Comparison of ENCODE assay signal across 22 cellular contexts in genomic region chr22:25012743-25013142, GRCh38.
DNase-seq lines count a peak whose midpoint lies in the region; ATAC-seq, FAIRE-seq and TF ChIP-seq lines count a peak whose summit lies in the region.
"Had no signal": no experiment of that assay in that cellular context is flagged by ENCODE, and none has a peak within 500 bp of the region (broad histone marks: within the 10 kb centered on the region; RNA-seq: fewer than 3 reads in every experiment).

No MANE protein-coding gene starts in this region.

- TF ChIP-seq RAD21 in GM12878 (IDR thresholded peaks at IDR 0.05; ENCODE audit: insufficient read depth, low read depth, low read length) = no peak

- no peak overlapping the region for H2AFZ ChIP-seq in GM12878 (ENCODE audit: control insufficient read depth, low read depth, low read length)

- BruUV-seq in GM12878 (replicated peaks; lab: Mats Ljungman, UMichigan) (no TSS peak), Calu3 (replicated peaks; lab: Mats Ljungman, UMichigan) (no TSS peak)

- in situ Hi-C loops in GM12878 (cut with MboI) = no loop called here

- no peak for TF ChIP-seq POLR2A in GM12878 (IDR thresholded peaks at IDR 0.05; ENCODE audit: low read depth, low read length)

- WGBS in GM12878 (ENCODE audit: insufficient coverage, insufficient replicate concordance, low lambda C conversion rate, missing lambda C conversion rate) = 0% methylated on average over 2 of the region's 2 CpGs

- intact Hi-C loops in left ventricle myocardium inferior (cut with micrococcal nuclease) = loop anchor here (5.0 kb wide), 1 partner anchor 40 kb away; no protein-coding TSS in a partner anchor
- intact Hi-C loops in GM12878 (cut with micrococcal nuclease; ENCODE audit: unreplicated experiment) = no loop called here
- intact Hi-C loops in Calu3 (cut with micrococcal nuclease; ENCODE audit: unreplicated experiment) = no loop called here

- TF ChIP-seq EP300 in GM12878 (IDR thresholded peaks at IDR 0.05; ENCODE audit: borderline replicate concordance in 1 of 2, control insufficient read depth in 1 of 2, low read depth in 2 of 2, low read length in 2 of 2) = no peak

- no peaks in the 10 kb centered on the region for H3K36me3 ChIP-seq in left ventricle myocardium inferior
- no peaks in the 10 kb centered on the region for H3K36me3 ChIP-seq in right atrium auricular region
- H3K36me3 ChIP-seq in GM12878 (ENCODE audit: control insufficient read depth in 2 of 2, insufficient read depth in 2 of 2, low read length in 1 of 2) = no peaks in the 10 kb centered on the region
- no peaks in the 10 kb centered on the region for H3K36me3 ChIP-seq in mucosa of stomach (ENCODE audit: control insufficient read depth, insufficient read depth, low read length)
- H3K36me3 ChIP-seq: vagina had no signal

- H3K27ac ChIP-seq in left ventricle myocardium inferior (replicated peaks) = peak overlapping the region; percentile 77
- peak overlapping the region in 1 of 2 donors; percentile 40 for H3K27ac ChIP-seq in right atrium auricular region
- no peak overlapping the region for H3K27ac ChIP-seq in GM12878 (ENCODE audit: control insufficient read depth, insufficient read depth)
- H3K27ac ChIP-seq: vagina had no signal

- TF ChIP-seq CTCF in left ventricle myocardium inferior (IDR thresholded peaks at IDR 0.05; ENCODE audit: borderline replicate concordance) (no peak), right atrium auricular region (IDR thresholded peaks at IDR 0.05) (no peak), GM12878 (IDR thresholded peaks at IDR 0.05 in 2 of 3, conservative IDR thresholded peaks at IDR 0.05 in 1 of 3; ENCODE audit: control insufficient read depth in 2 of 3, extremely low read depth in 1 of 3, insufficient read depth in 1 of 3, low read depth in 3 of 3, low read length in 3 of 3) (no peak), Calu3 (IDR thresholded peaks at IDR 0.05; ENCODE audit: unreplicated experiment) (no peak)

- SMC1A ChIA-PET in GM12878 (lab: Charles Lee; ENCODE audit: uncharacterized antibody, unreplicated experiment) = no interaction called here

- no peaks in the 10 kb centered on the region for H3K79me2 ChIP-seq in GM12878 (ENCODE audit: control insufficient read depth, insufficient read depth, low read length)

- H3K4me3 ChIP-seq in left ventricle myocardium inferior = no peak overlapping the region
- no peak overlapping the region for H3K4me3 ChIP-seq in right atrium auricular region
- H3K4me3 ChIP-seq in GM12878 = no peak overlapping the region
- H3K4me3 ChIP-seq in mucosa of stomach (ENCODE audit: low read length) = no peak overlapping the region
- H3K4me3 ChIP-seq: lung, vagina had no signal

- H3K4me3 Mint-ChIP-seq in Calu3 (ENCODE audit: low read depth, unreplicated experiment) = no peak overlapping the region
- H3K4me3 Mint-ChIP-seq: CD4-positive, alpha-beta T cell; effector memory CD8-positive, alpha-beta T cell; naive thymus-derived CD8-positive, alpha-beta T cell; T-cell had no signal

- H3K27me3 ChIP-seq in left ventricle myocardium inferior (ENCODE audit: low read depth) (no peaks in the 10 kb centered on the region), right atrium auricular region (no peaks in the 10 kb centered on the region), GM12878 (replicated peaks in 1 of 2; ENCODE audit: control insufficient read depth in 2 of 2, insufficient read depth in 2 of 2, low read length in 1 of 2) (no peaks in the 10 kb centered on the region), mucosa of stomach (ENCODE audit: control insufficient read depth, insufficient read depth, low read length) (no peaks in the 10 kb centered on the region)
- H3K27me3 ChIP-seq: vagina had no signal

- no peak overlapping the region for H3K27ac Mint-ChIP-seq in Calu3 (ENCODE audit: unreplicated experiment)
- H3K27ac Mint-ChIP-seq: CD4-positive, alpha-beta T cell; effector memory CD8-positive, alpha-beta T cell; T-cell had no signal

- H3K9me3 ChIP-seq in left ventricle myocardium inferior (replicated peaks) (no peaks in the 10 kb centered on the region), right atrium auricular region (no peaks in the 10 kb centered on the region), GM12878 (replicated peaks; ENCODE audit: control insufficient read depth, insufficient read depth, low read length) (no peaks in the 10 kb centered on the region), mucosa of stomach (ENCODE audit: control insufficient read depth, low read length) (no peaks in the 10 kb centered on the region)
- H3K9me3 ChIP-seq: vagina had no signal

- H4K20me1 ChIP-seq in GM12878 (ENCODE audit: control insufficient read depth, insufficient read depth) = no peaks in the 10 kb centered on the region

- H3K9ac ChIP-seq in GM12878 (ENCODE audit: control insufficient read depth, insufficient read depth, low read length) (no peak overlapping the region), mucosa of stomach (ENCODE audit: low read length) (peak overlapping the region; percentile 15)

- peaks cover 2% of the 10 kb centered on the region for H3K4me1 Mint-ChIP-seq in Calu3 (ENCODE audit: low read depth, unreplicated experiment)
- H3K4me1 Mint-ChIP-seq: naive thymus-derived CD8-positive, alpha-beta T cell; T-cell had no signal

- H3K4me2 ChIP-seq in GM12878 (ENCODE audit: control insufficient read depth, insufficient read depth) = no peak overlapping the region

- H3K27me3 Mint-ChIP-seq in Calu3 (ENCODE audit: unreplicated experiment) = no peaks in the 10 kb centered on the region

- H3K4me1 ChIP-seq in left ventricle myocardium inferior (peaks cover 71% of the 10 kb centered on the region), right atrium auricular region (peaks cover 0 to 34% of the 10 kb centered on the region in 2 donors), GM12878 (ENCODE audit: control insufficient read depth, insufficient read depth, low read length) (no peaks in the 10 kb centered on the region), mucosa of stomach (ENCODE audit: control insufficient read depth, insufficient read depth, low read length) (no peaks in the 10 kb centered on the region)

- H3K36me3 Mint-ChIP-seq in Calu3 (ENCODE audit: insufficient read depth, unreplicated experiment) = no peaks in the 10 kb centered on the region
- H3K36me3 Mint-ChIP-seq: naive thymus-derived CD8-positive, alpha-beta T cell; T-cell had no signal

- CTCF ChIA-PET in GM12878 (lab: Yijun Ruan, JAX) = interaction anchor here (1.6 kb wide), 1 partner anchor 38 kb away, joined by 3 read pairs; no protein-coding TSS in a partner anchor
- CTCF ChIA-PET in Calu3 (lab: Charles Lee) = interaction anchor here (0.7 kb wide), 1 partner anchor 22 kb away, joined by 3 read pairs; no protein-coding TSS in a partner anchor

- no peak for FAIRE-seq in GM12878 (lab: Jason Lieb, UNC)

- ATAC-seq in GM12878 (peak; percentile 40; the same call in 2 of the 3 replicates), GM19395 (IDR thresholded peaks at IDR 0.05; ENCODE audit: unreplicated experiment) (no peak), HG02884 (IDR thresholded peaks at IDR 0.05; ENCODE audit: unreplicated experiment) (no peak)
- ATAC-seq: effector memory CD8-positive, alpha-beta T cell; naive thymus-derived CD8-positive, alpha-beta T cell; T-cell had no signal

- DNase-seq in left ventricle myocardium inferior = no peak
- DNase-seq in right atrium auricular region (ENCODE audit: low spot score) = no peak
- no peak for DNase-seq in GM12878 (ENCODE audit: low read depth, low spot score)
- DNase-seq in activated CD4-positive, alpha-beta T cell treated with anti-CD3 and anti-CD28 coated beads for 48 hours = no peak
- DNase-seq in Calu3 = no peak
- DNase-seq: ACHN; activated CD4-positive, alpha-beta T cell treated with anti-CD3 and anti-CD28 coated beads, Interleukin-2, amount 50 U/mL, for 1 hour; activated CD8-positive, alpha-beta memory T cell treated with anti-CD3 and anti-CD28 coated beads, Interleukin-2, amount 50 U/mL, for 4 hours; activated effector memory CD4-positive, alpha-beta T cell treated with anti-CD3 and anti-CD28 coated beads, Interleukin-2, amount 50 U/mL, for 16 hours; CD4-positive, alpha-beta T cell; effector memory CD8-positive, alpha-beta T cell; naive thymus-derived CD8-positive, alpha-beta T cell; NCI-H2081 treated with DMSO at 0.1 percent for 48 hours; NCI-H510A; SHP77 treated with DMSO at 0.1 percent for 48 hours; stimulated activated CD4-positive, alpha-beta T cell treated with anti-CD3 and anti-CD28 coated beads, Interleukin-2, amount 100 ng/mL, for 48 hours; T-cell had no signal

- POLR2A ChIA-PET in GM12878 (lab: Charles Lee) = interaction anchor here (0.7 kb wide), 1 partner anchor 510 kb away, joined by 3 read pairs; no protein-coding TSS in a partner anchor

- RAD21 ChIA-PET in GM12878 (lab: Charles Lee; ENCODE audit: unreplicated experiment) = no interaction called here

- H3K9me3 Mint-ChIP-seq in Calu3 (ENCODE audit: low read depth, unreplicated experiment) = no peaks in the 10 kb centered on the region
- H3K9me3 Mint-ChIP-seq: CD4-positive, alpha-beta T cell; effector memory CD8-positive, alpha-beta T cell; naive thymus-derived CD8-positive, alpha-beta T cell; T-cell had no signal

TF ChIP-seq in GM12878, 131 proteins besides CTCF, POLR2A, EP300 and RAD21:
- TF ChIP-seq SMC3 (IDR thresholded peaks at IDR 0.05; ENCODE audit: borderline replicate concordance, low read length) (no peak), SPI1 (IDR thresholded peaks at IDR 0.05; ENCODE audit: borderline replicate concordance, insufficient read depth, low read depth, low read length) (peak; percentile 43; the same call in 1 of the 2 replicates), BCL11A (IDR thresholded peaks at IDR 0.05; ENCODE audit: low read depth, low read length) (no peak)
